ENCODE assay signal across 2 cellular contexts in genomic region chr5:135833961-135834638, GRCh38.
TF ChIP-seq lines count a peak whose summit lies in the region.

No MANE protein-coding gene starts in this region.

TF ChIP-seq in A549, 52 proteins besides CTCF, POLR2A, EP300 and RAD21:
- TF ChIP-seq POLR2AphosphoS2 (conservative IDR thresholded peaks at IDR 0.05; ENCODE audit: low read length): no peak
- TF ChIP-seq MAFK (IDR thresholded peaks at IDR 0.05; ENCODE audit: partially characterized antibody): peak; percentile 54

TF ChIP-seq in endothelial cell of umbilical vein, 7 proteins besides CTCF, POLR2A, EP300 and RAD21:
- TF ChIP-seq FOS (IDR thresholded peaks at IDR 0.05; ENCODE audit: borderline replicate concordance, insufficient read depth, low read length): no peak
- TF ChIP-seq EZH2 (IDR thresholded peaks at IDR 0.05; ENCODE audit: borderline replicate concordance, low read depth, low read length, severe bottlenecking): no peak
- no peak for TF ChIP-seq MAX (IDR thresholded peaks at IDR 0.05; ENCODE audit: insufficient read depth, insufficient read length)
- TF ChIP-seq JUN (IDR thresholded peaks at IDR 0.05; ENCODE audit: borderline replicate concordance, insufficient read depth, insufficient read length, low read depth): no peak
- no peak for TF ChIP-seq MYC (IDR thresholded peaks at IDR 0.05; ENCODE audit: low read depth, low read length)
- TF ChIP-seq GATA2 (IDR thresholded peaks at IDR 0.05; ENCODE audit: insufficient read depth, insufficient read length, low read depth, low read length): no peak
